16 cellular contexts compared by ENCODE assay signal in genomic region chr5:100697970-100698369, GRCh38.
DNase-seq lines count a peak whose midpoint lies in the region; ATAC-seq and TF ChIP-seq lines count a peak whose summit lies in the region.
"Had no signal": no experiment of that assay in that cellular context is flagged by ENCODE, and none has a peak within 500 bp of the region (broad histone marks: within the 10 kb centered on the region; RNA-seq: fewer than 3 reads in every experiment).

No MANE protein-coding gene starts in this region.

- CTCF ChIA-PET in BJ (lab: Yijun Ruan, JAX) = interaction anchor here (1.1 kb wide), 1 partner anchor 36 kb away, joined by 3 read pairs; no protein-coding TSS in a partner anchor

- H3K4me3 ChIP-seq in BJ (ENCODE audit: low read depth, low read length) (no peak overlapping the region), body of pancreas (no peak overlapping the region)
- H3K4me3 ChIP-seq: tibial nerve had no signal

- H3K4me1 Mint-ChIP-seq in HFFc6 (ENCODE audit: low read depth) (no peaks in the 10 kb centered on the region), chondrocyte (ENCODE audit: low read depth) (no peaks in the 10 kb centered on the region), nephron progenitor cell (no peaks in the 10 kb centered on the region)

- H3K4me3 Mint-ChIP-seq in HFFc6 (no peak overlapping the region), chondrocyte (ENCODE audit: unreplicated experiment) (no peak overlapping the region), nephron progenitor cell (no peak overlapping the region)
- H3K4me3 Mint-ChIP-seq: activated CD8-positive, alpha-beta T cell treated with anti-CD3 and anti-CD28 coated beads, Interleukin-2, amount 10 ng/mL, durations not matched to agents 7 days and 5 days; CD4-positive, alpha-beta T cell had no signal

- H3K9me3 ChIP-seq in body of pancreas = no peaks in the 10 kb centered on the region
- H3K9me3 ChIP-seq: tibial nerve had no signal

- H3K27ac ChIP-seq in body of pancreas = no peak overlapping the region
- H3K27ac ChIP-seq: HL-60, tibial nerve had no signal

- TF ChIP-seq CTCF in BJ (IDR thresholded peaks at IDR 0.05; ENCODE audit: insufficient read depth, low read depth, low read length) (peak; percentile 16; the same call in 1 of the 2 replicates), HFFc6 (IDR thresholded peaks at IDR 0.05) (peak; percentile 20; the same call in 1 of the 2 replicates), chondrocyte (IDR thresholded peaks at IDR 0.05) (peak; percentile 63), nephron progenitor cell (IDR thresholded peaks at IDR 0.05) (peak; percentile 34), GM10266 (IDR thresholded peaks at IDR 0.05; ENCODE audit: control insufficient read depth, insufficient read depth, low read depth, missing control alignments) (no peak), body of pancreas (IDR thresholded peaks at IDR 0.05) (no peak)

- H3K27me3 Mint-ChIP-seq in HFFc6 (ENCODE audit: insufficient read depth) = no peaks in the 10 kb centered on the region
- peaks cover 19% of the 10 kb centered on the region for H3K27me3 Mint-ChIP-seq in chondrocyte (ENCODE audit: low read depth)
- peaks cover 3% of the 10 kb centered on the region for H3K27me3 Mint-ChIP-seq in nephron progenitor cell (ENCODE audit: low read depth, poor library complexity)
- H3K27me3 Mint-ChIP-seq: CD4-positive, alpha-beta T cell had no signal

- ATAC-seq in GM21786 (IDR thresholded peaks at IDR 0.05; ENCODE audit: unreplicated experiment) (no peak), body of pancreas (no peak)
- ATAC-seq: activated CD8-positive, alpha-beta T cell treated with anti-CD3 and anti-CD28 coated beads, Interleukin-2, amount 10 ng/mL, durations not matched to agents 7 days and 5 days had no signal

- intact Hi-C loops in body of pancreas (cut with DNase I) = no loop called here

- H3K36me3 ChIP-seq in BJ (ENCODE audit: control insufficient read depth, insufficient read depth, low read length) (no peaks in the 10 kb centered on the region), body of pancreas (replicated peaks in 1 of 2; ENCODE audit: insufficient read depth in 1 of 2, low read depth in 2 of 2) (no peaks in the 10 kb centered on the region)
- H3K36me3 ChIP-seq: tibial nerve had no signal

- H3K36me3 Mint-ChIP-seq in HFFc6 (ENCODE audit: low read depth) = no peaks in the 10 kb centered on the region
- no peaks in the 10 kb centered on the region for H3K36me3 Mint-ChIP-seq in chondrocyte (ENCODE audit: low read depth)
- H3K36me3 Mint-ChIP-seq in nephron progenitor cell (ENCODE audit: low read depth) = no peaks in the 10 kb centered on the region

- H3K27me3 ChIP-seq in BJ (ENCODE audit: control insufficient read depth, insufficient read depth, low read length) (no peaks in the 10 kb centered on the region), body of pancreas (no peaks in the 10 kb centered on the region)
- H3K27me3 ChIP-seq: tibial nerve had no signal

- no peaks in the 10 kb centered on the region for H3K4me1 ChIP-seq in body of pancreas
- H3K4me1 ChIP-seq: tibial nerve had no signal

- H3K9me3 Mint-ChIP-seq in HFFc6 = peaks cover 32% of the 10 kb centered on the region
- peaks cover 6% of the 10 kb centered on the region for H3K9me3 Mint-ChIP-seq in chondrocyte (ENCODE audit: low read depth)
- H3K9me3 Mint-ChIP-seq in nephron progenitor cell = no peaks in the 10 kb centered on the region
- H3K9me3 Mint-ChIP-seq: CD4-positive, alpha-beta T cell had no signal

- DNase-seq in BJ (ENCODE audit: low read depth) = no peak
- no peak for DNase-seq in HFFc6
- no peak for DNase-seq in chondrocyte (ENCODE audit: low spot score)
- DNase-seq in nephron progenitor cell = no peak
- DNase-seq in GM10266 (ENCODE audit: extremely low spot score) = no peak
- DNase-seq in body of pancreas = no peak
- DNase-seq in T-helper 9 cell = no peak
- DNase-seq: activated CD8-positive, alpha-beta T cell treated with anti-CD3 and anti-CD28 coated beads, Interleukin-2, amount 10 ng/mL, durations not matched to agents 7 days and 5 days; amygdala; CD4-positive, alpha-beta T cell; NCI-H2029 treated with DMSO at 0.1 percent for 48 hours; NCI-H774 had no signal

- no peak for TF ChIP-seq POLR2A in body of pancreas (IDR thresholded peaks at IDR 0.05)

- POLR2A ChIA-PET in BJ (lab: Charles Lee) = no interaction called here

- 51 to 55% methylated on average over 2 of the region's 2 CpGs for WGBS in body of pancreas, 2 donors

- H3K27ac Mint-ChIP-seq in HFFc6 = no peak overlapping the region
- H3K27ac Mint-ChIP-seq in chondrocyte (ENCODE audit: unreplicated experiment) = no peak overlapping the region
- H3K27ac Mint-ChIP-seq in nephron progenitor cell = no peak overlapping the region
- H3K27ac Mint-ChIP-seq: activated CD8-positive, alpha-beta T cell treated with anti-CD3 and anti-CD28 coated beads, Interleukin-2, amount 10 ng/mL, durations not matched to agents 7 days and 5 days; activated T-helper 2 cell treated with anti-CD3 and anti-CD28 coated beads, Interferon-gamma antibody, Interleukin-2, Interleukin-4, amounts not matched to agents 10 μg/mL and 5 μg/mL and 100 μg/mL, durations not matched to agents 14 hours and 24 hours and 36 hours; CD4-positive, alpha-beta T cell had no signal

Comparison
In these comparisons a context has a peak if more than half of its experiments do, and no peak if none do; other contexts are left out.
1. CTCF ChIP-seq: peak in BJ (single experiment), HFFc6 (single experiment), chondrocyte (single experiment) and nephron progenitor cell (single experiment); none in GM10266 (single experiment) and body of pancreas (0 of 7).